Comparison of ENCODE assay signal across 8 cellular contexts in the genomic region with DNA sequence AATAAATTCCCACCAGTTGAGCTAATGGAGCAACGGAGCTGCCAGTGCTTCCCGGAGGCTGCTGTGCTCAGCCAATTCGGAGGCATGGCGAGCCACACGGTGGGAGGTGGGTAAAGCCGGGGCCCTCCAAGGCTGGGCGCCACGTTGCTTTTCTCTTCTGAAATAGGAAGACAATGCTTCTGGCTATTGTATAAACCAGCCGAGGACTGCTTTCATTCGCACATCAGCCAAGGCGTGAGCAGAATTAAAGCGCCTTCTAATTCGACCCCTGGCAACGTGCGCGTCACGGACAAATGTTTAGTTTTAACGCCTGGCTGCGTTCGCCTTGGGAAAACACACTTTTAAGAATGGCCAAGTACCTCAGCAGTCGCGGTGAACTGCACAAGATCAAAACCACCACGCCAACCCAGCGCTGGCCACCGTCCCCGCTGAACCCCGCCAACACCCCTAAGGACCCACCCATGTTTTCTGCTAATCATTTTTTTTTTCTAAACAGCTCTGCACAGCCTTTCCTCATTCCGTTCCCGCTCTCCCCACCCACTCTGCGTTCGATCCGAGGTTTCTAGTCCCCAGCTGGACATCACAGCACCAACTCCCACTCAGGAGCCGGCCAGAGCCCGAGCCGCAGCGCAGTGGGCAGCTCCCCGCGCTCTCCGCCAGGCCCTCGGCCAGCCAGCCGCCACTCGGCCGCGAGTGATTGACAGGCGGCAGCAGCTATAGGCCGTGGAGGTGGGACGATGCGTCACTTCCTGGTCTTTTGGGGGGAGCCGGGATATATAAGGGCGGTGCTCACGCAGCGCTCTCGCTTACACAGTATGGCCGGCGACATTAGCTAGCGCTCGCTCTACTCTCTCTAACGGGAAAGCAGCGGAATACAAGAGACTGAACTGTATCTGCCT. TPM values are rescaled to one million over a fixed set of nuclear protein-coding genes. Genes with fewer than 3 reads are reported as not detected.
A peak's percentile ranks its signal among the peaks of the same experiment; 100 is the strongest.
DNase-seq lines count a peak whose midpoint lies in the region; ATAC-seq lines count a peak whose summit lies in the region.

A gene (plus strand): TSS at position 805 of the 899 bp plus-strand sequence. CDS start 321 bp downstream, outside the sequence.

- no peaks in the 10 kb centered on the region for H3K9me3 Mint-ChIP-seq in effector memory CD8-positive, alpha-beta T cell
- no peaks in the 10 kb centered on the region for H3K9me3 Mint-ChIP-seq in memory B cell

- peaks cover 35% of the 10 kb centered on the region for H3K36me3 Mint-ChIP-seq in effector memory CD8-positive, alpha-beta T cell (ENCODE audit: insufficient read depth)
- H3K36me3 Mint-ChIP-seq in memory B cell = no peaks in the 10 kb centered on the region

- ATAC-seq in GM21360 (IDR thresholded peaks at IDR 0.05; ENCODE audit: unreplicated experiment) (peak; percentile 63), memory B cell (ENCODE audit: low read depth) (peak; percentile 77)
- ATAC-seq in effector memory CD8-positive, alpha-beta T cell (replicated peaks) = peak; percentile 74

- DNase-seq in COLO668 (lab: John Stamatoyannopoulos, UW; ENCODE audit: unreplicated experiment) (peak; percentile 92), HT1080 (ENCODE audit: low read depth) (peak; percentile 96), NOMO-1 treated with DMSO at 0.1 percent for 48 hours (lab: John Stamatoyannopoulos, UW; ENCODE audit: unreplicated experiment) (peak; percentile 94), memory B cell (ENCODE audit: low spot score in 2 of 2) (peak; percentile 95 to 97)
- peak; percentile 92 for DNase-seq in activated CD8-positive, alpha-beta memory T cell treated with anti-CD3 and anti-CD28 coated beads for 4 hours (ENCODE audit: low read depth in 2 of 2)
- peak; percentile 93 to 95 (median 94) for DNase-seq in effector memory CD8-positive, alpha-beta T cell
- DNase-seq in stimulated activated CD8-positive, alpha-beta memory T cell treated with anti-CD3 and anti-CD28 coated beads, Interleukin-12 subunit alpha, Interleukin-12 subunit beta, amount 100 ng/mL, for 24 hours (ENCODE audit: extremely low read depth) = peak; percentile 85

- H3K4me1 Mint-ChIP-seq in effector memory CD8-positive, alpha-beta T cell (ENCODE audit: low read depth in 2 of 2) = peaks cover 26 to 36% of the 10 kb centered on the region in 2 donors
- peaks cover 21% of the 10 kb centered on the region for H3K4me1 Mint-ChIP-seq in memory B cell

- peak within 1 kb of the TSS; percentile 92 to 97 for H3K4me3 Mint-ChIP-seq in effector memory CD8-positive, alpha-beta T cell
- H3K4me3 Mint-ChIP-seq in memory B cell = peak within 1 kb of the TSS; percentile 93

- H3K27me3 Mint-ChIP-seq in effector memory CD8-positive, alpha-beta T cell = no peaks in the 10 kb centered on the region
- H3K27me3 Mint-ChIP-seq in memory B cell = no peaks in the 10 kb centered on the region

- peak within 1 kb of the TSS; percentile 95 to 97 for H3K27ac Mint-ChIP-seq in effector memory CD8-positive, alpha-beta T cell
- H3K27ac Mint-ChIP-seq in memory B cell = peak within 1 kb of the TSS; percentile 98

RNA-seq across cellular contexts. Expression of the gene that starts here (rescaled TPM):
- 101 and 112 TPM in 2 replicates for total RNA-seq in HT1080 (2014; rRNA removed; shearing (Covaris generic))
- 115 and 129 TPM in 2 replicates for polyA plus RNA-seq in HT1080 (2015; cell fraction: cytosol; rRNA removed)
- polyA plus RNA-seq in HT1080 (2015; cell fraction: nucleus; rRNA removed) = 54.5 and 85.0 TPM in 2 replicates

Comparison
In these comparisons a context has a peak if more than half of its experiments do, and no peak if none do; other contexts are left out.
1. Peak in every context shown above with its lines: DNase-seq and ATAC-seq.